In genomic region chrX:151563449-151563848, GRCh38 we compare ENCODE assay signal across 39 cellular contexts. TPM values are rescaled to one million over a fixed set of nuclear protein-coding genes. Genes with fewer than 3 reads are reported as not detected.
"Had no signal": no experiment of that assay in that cellular context is flagged by ENCODE, and none has a peak within 500 bp of the region (broad histone marks: within the 10 kb centered on the region; RNA-seq: fewer than 3 reads in every experiment).

TSS of gene PASD1 (plus strand) at chrX:151563675. CDS start at chrX:151601554, 37,879 bp downstream.

- H3K27me3 Mint-ChIP-seq: activated B cell treated with CpG ODN at 0.5 μM for 24 hours; activated CD4-positive, alpha-beta memory T cell treated with anti-CD3 and anti-CD28 coated beads for 36 hours; activated CD4-positive, alpha-beta T cell treated with anti-CD3 and anti-CD28 coated beads, Interleukin-2, amount 10 ng/mL, durations not matched to agents 24 days and 14 days had no signal

- H3K4me3 Mint-ChIP-seq: activated B cell treated with CpG ODN at 0.5 μM for 24 hours; activated CD4-positive, alpha-beta memory T cell treated with anti-CD3 and anti-CD28 coated beads for 36 hours; activated CD4-positive, alpha-beta T cell treated with anti-CD3 and anti-CD28 coated beads, Interleukin-2, amount 10 ng/mL, durations not matched to agents 24 days and 14 days; activated CD8-positive, alpha-beta memory T cell treated with anti-CD3 and anti-CD28 coated beads, Interleukin-2, amount 10 ng/mL, durations not matched to agents 7 days and 5 days; activated CD8-positive, alpha-beta T cell treated with anti-CD3 and anti-CD28 coated beads, Interleukin-2, amount 10 ng/mL, durations not matched to agents 7 days and 5 days; activated naive CD4-positive, alpha-beta T cell treated with anti-CD3 and anti-CD28 coated beads for 36 hours; activated naive CD4-positive, alpha-beta T cell treated with anti-CD3 and anti-CD28 coated beads, Interleukin-2, amount 50 U/mL, for 24 hours; activated naive CD8-positive, alpha-beta T cell treated with anti-CD3 and anti-CD28 coated beads for 36 hours; activated naive CD8-positive, alpha-beta T cell treated with anti-CD3 and anti-CD28 coated beads, Interleukin-2, amount 50 U/mL, for 24 hours; activated T-helper 1 cell treated with anti-CD3 and anti-CD28 coated beads, Interleukin-12 subunit alpha, Interleukin-12 subunit beta, Interleukin-2, Interleukin-4 antibody, amounts not matched to agents 30 ng/mL and 10 ng/mL and 1 ng/mL, durations not matched to agents 14 hours and 24 hours and 36 hours; T-helper 1 cell treated with Interleukin-12 subunit alpha and Interleukin-12 subunit beta and Interleukin-4 antibody, amounts not matched to agents 30 μg/mL and 1 μg/mL, for 36 hours had no signal

- H3K4me1 ChIP-seq: adrenal gland, body of pancreas, colonic mucosa, esophagus squamous epithelium, gastroesophageal sphincter, heart right ventricle had no signal

- ATAC-seq: activated CD4-positive, CD25-positive, alpha-beta regulatory T cell treated with anti-CD3 and anti-CD28 coated beads, Interleukin-2, amount 50 U/mL, for 24 hours; activated CD8-positive, alpha-beta memory T cell treated with anti-CD3 and anti-CD28 coated beads, Interleukin-2, amount 10 ng/mL, durations not matched to agents 7 days and 5 days; activated CD8-positive, alpha-beta T cell treated with anti-CD3 and anti-CD28 coated beads, Interleukin-2, amount 10 ng/mL, durations not matched to agents 7 days and 5 days; activated naive CD8-positive, alpha-beta T cell treated with anti-CD3 and anti-CD28 coated beads, Interleukin-2, amount 50 U/mL, for 24 hours; body of pancreas; gastroesophageal sphincter; heart right ventricle had no signal

- H3K4me1 Mint-ChIP-seq: activated B cell treated with CpG ODN at 0.5 μM for 24 hours; activated CD4-positive, alpha-beta T cell treated with anti-CD3 and anti-CD28 coated beads, Interleukin-2, amount 10 ng/mL, durations not matched to agents 24 days and 14 days; activated CD8-positive, alpha-beta memory T cell treated with anti-CD3 and anti-CD28 coated beads, Interleukin-2, amount 10 ng/mL, durations not matched to agents 7 days and 5 days; activated naive CD4-positive, alpha-beta T cell treated with anti-CD3 and anti-CD28 coated beads, Interleukin-2, amount 50 U/mL, for 24 hours; activated naive CD8-positive, alpha-beta T cell treated with anti-CD3 and anti-CD28 coated beads for 36 hours; activated naive CD8-positive, alpha-beta T cell treated with anti-CD3 and anti-CD28 coated beads, Interleukin-2, amount 50 U/mL, for 24 hours had no signal

- H3K27ac ChIP-seq: adrenal gland, body of pancreas, colonic mucosa, epithelial cell of prostate, esophagus squamous epithelium, gastroesophageal sphincter, heart right ventricle, WERI-Rb-1 had no signal

- H3K9me3 ChIP-seq: adrenal gland, body of pancreas, colonic mucosa, esophagus squamous epithelium, gastroesophageal sphincter, heart right ventricle had no signal

- H3K36me3 ChIP-seq: adrenal gland, colonic mucosa, esophagus squamous epithelium, gastroesophageal sphincter, heart right ventricle, WERI-Rb-1 had no signal

- H3K27ac Mint-ChIP-seq: activated B cell treated with CpG ODN at 0.5 μM for 24 hours; activated CD4-positive, alpha-beta memory T cell treated with anti-CD3 and anti-CD28 coated beads for 36 hours; activated CD4-positive, alpha-beta T cell treated with anti-CD3 and anti-CD28 coated beads, Interleukin-2, amount 10 ng/mL, durations not matched to agents 24 days and 14 days; activated CD8-positive, alpha-beta memory T cell treated with anti-CD3 and anti-CD28 coated beads, Interleukin-2, amount 10 ng/mL, durations not matched to agents 7 days and 5 days; activated CD8-positive, alpha-beta T cell treated with anti-CD3 and anti-CD28 coated beads, Interleukin-2, amount 10 ng/mL, durations not matched to agents 7 days and 5 days; activated naive CD4-positive, alpha-beta T cell treated with anti-CD3 and anti-CD28 coated beads for 36 hours; activated naive CD4-positive, alpha-beta T cell treated with anti-CD3 and anti-CD28 coated beads, Interleukin-2, amount 50 U/mL, for 24 hours; activated naive CD8-positive, alpha-beta T cell treated with anti-CD3 and anti-CD28 coated beads for 36 hours; activated naive CD8-positive, alpha-beta T cell treated with anti-CD3 and anti-CD28 coated beads, Interleukin-2, amount 50 U/mL, for 24 hours; activated T-helper 1 cell treated with anti-CD3 and anti-CD28 coated beads, Interleukin-12 subunit alpha, Interleukin-12 subunit beta, Interleukin-2, Interleukin-4 antibody, amounts not matched to agents 30 ng/mL and 10 ng/mL and 1 ng/mL, durations not matched to agents 14 hours and 24 hours and 36 hours; activated T-helper 2 cell treated with anti-CD3 and anti-CD28 coated beads, Interferon-gamma antibody, Interleukin-2, Interleukin-4, amounts not matched to agents 10 μg/mL and 5 μg/mL and 100 μg/mL, durations not matched to agents 14 hours and 24 hours and 36 hours; T-helper 1 cell treated with Interleukin-12 subunit alpha and Interleukin-12 subunit beta and Interleukin-4 antibody, amounts not matched to agents 30 μg/mL and 1 μg/mL, for 36 hours had no signal

- DNase-seq: activated B cell treated with CpG ODN at 0.5 μM for 24 hours; activated CD4-positive, alpha-beta memory T cell treated with anti-CD3 and anti-CD28 coated beads for 36 hours; activated CD4-positive, alpha-beta T cell treated with anti-CD3 and anti-CD28 coated beads, Interleukin-2, amount 10 ng/mL, durations not matched to agents 24 days and 14 days; activated CD8-positive, alpha-beta memory T cell treated with anti-CD3 and anti-CD28 coated beads, Interleukin-2, amount 10 ng/mL, durations not matched to agents 7 days and 5 days; activated CD8-positive, alpha-beta memory T cell treated with anti-CD3 and anti-CD28 coated beads, Interleukin-2, amount 50 U/mL, for 4 hours; activated CD8-positive, alpha-beta T cell treated with anti-CD3 and anti-CD28 coated beads, Interleukin-2, amount 10 ng/mL, durations not matched to agents 7 days and 5 days; activated effector memory CD4-positive, alpha-beta T cell treated with anti-CD3 and anti-CD28 coated beads, Interleukin-2, amount 50 U/mL, for 16 hours; activated naive CD4-positive, alpha-beta T cell treated with anti-CD3 and anti-CD28 coated beads for 36 hours; activated naive CD8-positive, alpha-beta T cell treated with anti-CD3 and anti-CD28 coated beads for 36 hours; activated naive CD8-positive, alpha-beta T cell treated with anti-CD3 and anti-CD28 coated beads, Interleukin-2, amount 50 U/mL, for 24 hours; activated T-cell treated with anti-CD3 and anti-CD28 coated beads, Interleukin-2, amount 50 U/mL, for 1 hour; activated T-cell treated with anti-CD3 and anti-CD28 coated beads, Interleukin-2, amount 50 U/mL, for 48 hours; adrenal gland; amygdala; aorta; body of pancreas; caudate nucleus; colonic mucosa; effector CD8-positive, alpha-beta T cell; esophagus squamous epithelium; foreskin melanocyte; heart right ventricle; T-helper 9 cell; WERI-Rb-1 had no signal

- H3K36me3 Mint-ChIP-seq: activated CD4-positive, alpha-beta memory T cell treated with anti-CD3 and anti-CD28 coated beads for 36 hours; activated CD8-positive, alpha-beta memory T cell treated with anti-CD3 and anti-CD28 coated beads, Interleukin-2, amount 10 ng/mL, durations not matched to agents 7 days and 5 days; activated naive CD4-positive, alpha-beta T cell treated with anti-CD3 and anti-CD28 coated beads, Interleukin-2, amount 50 U/mL, for 24 hours; activated naive CD8-positive, alpha-beta T cell treated with anti-CD3 and anti-CD28 coated beads for 36 hours had no signal

- H3K4me3 ChIP-seq: adrenal gland, body of pancreas, colonic mucosa, esophagus squamous epithelium, gastroesophageal sphincter, heart right ventricle had no signal

- H3K9me3 Mint-ChIP-seq: activated B cell treated with CpG ODN at 0.5 μM for 24 hours; activated CD4-positive, alpha-beta memory T cell treated with anti-CD3 and anti-CD28 coated beads for 36 hours; activated CD4-positive, alpha-beta T cell treated with anti-CD3 and anti-CD28 coated beads, Interleukin-2, amount 10 ng/mL, durations not matched to agents 24 days and 14 days; activated naive CD4-positive, alpha-beta T cell treated with anti-CD3 and anti-CD28 coated beads for 36 hours; activated naive CD4-positive, alpha-beta T cell treated with anti-CD3 and anti-CD28 coated beads, Interleukin-2, amount 50 U/mL, for 24 hours; activated naive CD8-positive, alpha-beta T cell treated with anti-CD3 and anti-CD28 coated beads for 36 hours; activated naive CD8-positive, alpha-beta T cell treated with anti-CD3 and anti-CD28 coated beads, Interleukin-2, amount 50 U/mL, for 24 hours; activated T-helper 1 cell treated with anti-CD3 and anti-CD28 coated beads, Interleukin-12 subunit alpha, Interleukin-12 subunit beta, Interleukin-2, Interleukin-4 antibody, amounts not matched to agents 30 ng/mL and 10 ng/mL and 1 ng/mL, durations not matched to agents 14 hours and 24 hours and 36 hours; activated T-helper 2 cell treated with anti-CD3 and anti-CD28 coated beads, Interferon-gamma antibody, Interleukin-2, Interleukin-4, amounts not matched to agents 10 μg/mL and 5 μg/mL and 100 μg/mL, durations not matched to agents 14 hours and 24 hours and 36 hours; T-helper 1 cell treated with Interleukin-12 subunit alpha and Interleukin-12 subunit beta and Interleukin-4 antibody, amounts not matched to agents 30 μg/mL and 1 μg/mL, for 36 hours had no signal

- H3K27me3 ChIP-seq: adrenal gland, body of pancreas, colonic mucosa, esophagus squamous epithelium, gastroesophageal sphincter, heart right ventricle had no signal

RNA-seq across cellular contexts. Expression of gene PASD1, which starts in this region (rescaled TPM):
- total RNA-seq: activated B cell treated with CpG ODN at 0.5 μM for 24 hours; activated CD4-positive, alpha-beta memory T cell treated with anti-CD3 and anti-CD28 coated beads for 36 hours; activated CD4-positive, alpha-beta T cell treated with anti-CD3 and anti-CD28 coated beads, Interleukin-2, amount 10 ng/mL, durations not matched to agents 24 days and 14 days; activated CD8-positive, alpha-beta memory T cell treated with anti-CD3 and anti-CD28 coated beads for 36 hours; activated CD8-positive, alpha-beta memory T cell treated with anti-CD3 and anti-CD28 coated beads, Interleukin-2, amount 10 ng/mL, durations not matched to agents 7 days and 5 days; activated CD8-positive, alpha-beta T cell treated with anti-CD3 and anti-CD28 coated beads, Interleukin-2, amount 10 ng/mL, durations not matched to agents 7 days and 5 days; activated naive CD4-positive, alpha-beta T cell treated with anti-CD3 and anti-CD28 coated beads for 36 hours; activated naive CD8-positive, alpha-beta T cell treated with anti-CD3 and anti-CD28 coated beads for 36 hours; activated T-helper 1 cell treated with anti-CD3 and anti-CD28 coated beads, Interleukin-12 subunit alpha, Interleukin-12 subunit beta, Interleukin-2, Interleukin-4 antibody, amounts not matched to agents 30 ng/mL and 10 ng/mL and 1 ng/mL, durations not matched to agents 14 hours and 24 hours and 36 hours; activated T-helper 2 cell treated with anti-CD3 and anti-CD28 coated beads, Interferon-gamma antibody, Interleukin-2, Interleukin-4, amounts not matched to agents 10 μg/mL and 5 μg/mL and 100 μg/mL, durations not matched to agents 14 hours and 24 hours and 36 hours; adrenal gland; aorta; body of pancreas; colonic mucosa; dermis microvascular lymphatic vessel endothelial cell; endothelial cell of umbilical vein; esophagus squamous epithelium; fibroblast of lung; fibroblast of villous mesenchyme; gastroesophageal sphincter; glomerular endothelial cell; heart right ventricle; T-helper 2 cell treated with Interferon-gamma antibody and Interleukin-4, amounts not matched to agents 100 ng/mL and 5 ng/mL, for 36 hours had no signal
- polyA plus RNA-seq: adrenal gland, aorta, endothelial cell of umbilical vein, esophagus, fibroblast of lung, heart right ventricle had no signal
